29 cellular contexts compared by ENCODE assay signal in the genomic region with DNA sequence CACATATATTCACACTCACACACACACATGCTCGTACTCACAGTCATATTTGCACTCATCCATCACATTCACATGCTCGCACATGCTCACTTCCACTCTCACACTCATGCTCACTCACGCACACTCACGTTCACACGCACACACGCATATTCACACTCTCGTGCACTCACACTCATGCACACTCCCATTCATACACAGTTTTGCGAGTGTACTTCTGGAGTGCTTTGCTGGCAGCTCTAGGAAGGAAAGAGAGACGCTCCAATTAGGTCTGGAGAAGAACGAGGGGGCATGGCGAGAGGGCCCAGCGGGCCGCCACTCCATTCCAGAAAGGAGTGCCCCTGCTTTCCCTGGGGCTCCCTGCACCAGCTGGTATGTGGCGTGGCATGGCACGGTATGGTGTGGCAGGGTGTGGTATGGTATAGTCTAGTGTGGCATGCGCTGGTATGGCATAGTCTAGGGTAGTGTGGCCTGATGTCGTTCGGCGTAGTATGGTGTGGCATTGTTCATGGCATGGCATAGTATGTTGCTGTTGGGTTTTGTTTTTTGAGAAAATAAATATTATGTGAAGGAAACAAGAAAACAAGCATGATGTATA.
"Had no signal": no experiment of that assay in that cellular context is flagged by ENCODE, and none has a peak within 500 bp of the region (broad histone marks: within the 10 kb centered on the region; RNA-seq: fewer than 3 reads in every experiment).

No MANE protein-coding gene starts in this region.

- H3K4me2 ChIP-seq: PC-9 had no signal

- H3K4me1 ChIP-seq: adrenal gland had no signal

- H3K4me3 ChIP-seq: adrenal gland, PC-9 had no signal

- H3K9me3 Mint-ChIP-seq: activated CD4-positive, alpha-beta T cell treated with anti-CD3 and anti-CD28 coated beads, Interleukin-2, amount 10 ng/mL, durations not matched to agents 24 days and 14 days; activated CD8-positive, alpha-beta T cell treated with anti-CD3 and anti-CD28 coated beads for 36 hours; activated naive CD4-positive, alpha-beta T cell treated with anti-CD3 and anti-CD28 coated beads, Interleukin-2, amount 50 U/mL, for 72 hours; activated T-cell treated with anti-CD3 and anti-CD28 coated beads, Interleukin-2, amount 50 U/mL, for 72 hours had no signal

- H3K27ac Mint-ChIP-seq: activated CD4-positive, alpha-beta T cell treated with anti-CD3 and anti-CD28 coated beads, Interleukin-2, amount 10 ng/mL, durations not matched to agents 24 days and 14 days; activated CD8-positive, alpha-beta T cell treated with anti-CD3 and anti-CD28 coated beads for 36 hours; activated naive CD4-positive, alpha-beta T cell treated with anti-CD3 and anti-CD28 coated beads, Interleukin-2, amount 50 U/mL, for 72 hours; activated T-cell treated with anti-CD3 and anti-CD28 coated beads, Interleukin-2, amount 50 U/mL, for 72 hours; activated T-helper 17 cell treated with anti-CD3 and anti-CD28 coated beads, Interleukin-2, amount 50 U/mL, for 72 hours; brain had no signal

- H3K9me3 ChIP-seq: adrenal gland had no signal

- ATAC-seq: activated CD8-positive, alpha-beta T cell treated with anti-CD3 and anti-CD28 coated beads for 36 hours; activated naive CD4-positive, alpha-beta T cell treated with anti-CD3 and anti-CD28 coated beads, Interleukin-2, amount 50 U/mL, for 72 hours; activated T-cell treated with anti-CD3 and anti-CD28 coated beads, Interleukin-2, amount 50 U/mL, for 72 hours; activated T-helper 17 cell treated with anti-CD3 and anti-CD28 coated beads, Interleukin-2, amount 50 U/mL, for 72 hours; Right ventricle myocardium inferior had no signal

- H3K36me3 Mint-ChIP-seq: activated naive CD4-positive, alpha-beta T cell treated with anti-CD3 and anti-CD28 coated beads, Interleukin-2, amount 50 U/mL, for 72 hours; brain had no signal

- H3K36me3 ChIP-seq: adrenal gland, WERI-Rb-1 had no signal

- DNase-seq: activated CD4-positive, alpha-beta T cell treated with anti-CD3 and anti-CD28 coated beads for 1 hour; activated CD4-positive, alpha-beta T cell treated with anti-CD3 and anti-CD28 coated beads, Interleukin-2, amount 50 U/mL, for 4 hours; activated CD4-positive, CD25-positive, alpha-beta regulatory T cell; activated CD8-positive, alpha-beta T cell treated with anti-CD3 and anti-CD28 coated beads for 36 hours; activated effector memory CD4-positive, alpha-beta T cell treated with anti-CD3 and anti-CD28 coated beads, Interleukin-2, amount 50 U/mL, for 16 hours; activated naive CD4-positive, alpha-beta T cell treated with Interleukin-2 at 50 U/mL for 16 hours; activated T-cell treated with anti-CD3 and anti-CD28 coated beads, Interleukin-2, amount 50 U/mL, for 1 hour; activated T-cell treated with anti-CD3 and anti-CD28 coated beads, Interleukin-2, amount 50 U/mL, for 72 hours; central memory CD4-positive, alpha-beta T cell; NCI-H1105; NCI-H1417 treated with DMSO at 0.1 percent for 48 hours; NCI-H187 treated with DMSO at 0.1 percent for 48 hours; NCI-H2081; NCI-H2171 treated with DMSO at 0.1 percent for 48 hours; NCI-H2227 treated with DMSO at 0.1 percent for 48 hours; NCI-H446; NCI-H524; NCI-H69; NK-92 treated with Interleukin-12 subunit alpha and Interleukin-12 subunit beta, amount 100 ng/mL, for 24 hours; PC-9; T1000; WERI-Rb-1 had no signal

- H3K27ac ChIP-seq: adrenal gland, PC-9, RWPE1, WERI-Rb-1 had no signal

- H3K27me3 ChIP-seq: adrenal gland had no signal

- H3K4me1 Mint-ChIP-seq: activated CD4-positive, alpha-beta T cell treated with anti-CD3 and anti-CD28 coated beads, Interleukin-2, amount 10 ng/mL, durations not matched to agents 24 days and 14 days; activated T-helper 17 cell treated with anti-CD3 and anti-CD28 coated beads, Interleukin-2, amount 50 U/mL, for 72 hours had no signal

- H3K4me3 Mint-ChIP-seq: activated CD4-positive, alpha-beta T cell treated with anti-CD3 and anti-CD28 coated beads, Interleukin-2, amount 10 ng/mL, durations not matched to agents 24 days and 14 days; activated CD8-positive, alpha-beta T cell treated with anti-CD3 and anti-CD28 coated beads for 36 hours; activated T-cell treated with anti-CD3 and anti-CD28 coated beads, Interleukin-2, amount 50 U/mL, for 72 hours; activated T-helper 17 cell treated with anti-CD3 and anti-CD28 coated beads, Interleukin-2, amount 50 U/mL, for 72 hours; brain had no signal

- H2AFZ ChIP-seq: PC-9 had no signal
